Comparison of ENCODE assay signal across 22 cellular contexts in genomic region chr7:138207555-138207971, GRCh38.
"Had no signal": no experiment of that assay in that cellular context is flagged by ENCODE, and none has a peak within 500 bp of the region (broad histone marks: within the 10 kb centered on the region; RNA-seq: fewer than 3 reads in every experiment).

No MANE protein-coding gene starts in this region.

- H3K4me3 Mint-ChIP-seq: activated naive CD8-positive, alpha-beta T cell treated with anti-CD3 and anti-CD28 coated beads for 36 hours; natural killer cell treated with Interleukin-12 subunit alpha and Interleukin-12 subunit beta and Interleukin-15 and Interleukin-18, amount 100 ng/mL, for 72 hours; type B pancreatic cell had no signal

- H3K4me1 Mint-ChIP-seq: activated naive CD8-positive, alpha-beta T cell treated with anti-CD3 and anti-CD28 coated beads for 36 hours had no signal

- ATAC-seq: heart left ventricle; left lung; natural killer cell treated with Interleukin-12 subunit alpha and Interleukin-12 subunit beta and Interleukin-15 and Interleukin-18, amount 100 ng/mL, for 72 hours; pancreas; psoas muscle had no signal

- H3K4me3 ChIP-seq: dorsolateral prefrontal cortex, heart left ventricle, left lung, pancreas, psoas muscle, right atrium auricular region, thoracic aorta, vagina had no signal

- H3K27me3 ChIP-seq: heart left ventricle, left lung, pancreas, right atrium auricular region, vagina had no signal

- H3K36me3 Mint-ChIP-seq: activated naive CD8-positive, alpha-beta T cell treated with anti-CD3 and anti-CD28 coated beads for 36 hours; natural killer cell treated with Interleukin-12 subunit alpha and Interleukin-12 subunit beta and Interleukin-15 and Interleukin-18, amount 100 ng/mL, for 72 hours; type B pancreatic cell had no signal

- H3K9me3 Mint-ChIP-seq: activated naive CD8-positive, alpha-beta T cell treated with anti-CD3 and anti-CD28 coated beads for 36 hours; natural killer cell treated with Interleukin-12 subunit alpha and Interleukin-12 subunit beta and Interleukin-15 and Interleukin-18, amount 100 ng/mL, for 72 hours had no signal

- H3K27ac Mint-ChIP-seq: activated naive CD8-positive, alpha-beta T cell treated with anti-CD3 and anti-CD28 coated beads for 36 hours; natural killer cell treated with Interleukin-12 subunit alpha and Interleukin-12 subunit beta and Interleukin-15 and Interleukin-18, amount 100 ng/mL, for 72 hours; type B pancreatic cell had no signal

- H3K4me1 ChIP-seq: left lung, psoas muscle, right atrium auricular region, vagina had no signal

- H3K27me3 Mint-ChIP-seq: activated naive CD8-positive, alpha-beta T cell treated with anti-CD3 and anti-CD28 coated beads for 36 hours; type B pancreatic cell had no signal

- H3K27ac ChIP-seq: dorsolateral prefrontal cortex, heart left ventricle, left lung, pancreas, psoas muscle, right atrium auricular region, thoracic aorta, vagina, WERI-Rb-1 had no signal

- DNase-seq: activated CD4-positive, alpha-beta T cell treated with anti-CD3 and anti-CD28 coated beads for 1 hour; activated CD8-positive, alpha-beta memory T cell treated with anti-CD3 and anti-CD28 coated beads, Interleukin-2, amount 50 U/mL, for 48 hours; activated naive CD4-positive, alpha-beta T cell treated with Interleukin-2 at 50 U/mL for 16 hours; activated naive CD8-positive, alpha-beta T cell treated with anti-CD3 and anti-CD28 coated beads for 36 hours; activated T-cell treated with anti-CD3 and anti-CD28 coated beads, Interleukin-2, amount 50 U/mL, for 48 hours; central memory CD4-positive, alpha-beta T cell; dorsolateral prefrontal cortex; heart left ventricle; kidney glomerular epithelial cell; left lung; mammary epithelial cell; midbrain; pancreas; psoas muscle; stimulated activated CD4-positive, alpha-beta T cell treated with anti-CD3 and anti-CD28 coated beads, Interleukin-4, amount 100 ng/mL, for 24 hours; stimulated activated naive CD4-positive, alpha-beta T cell treated with Interleukin-2 at 50 U/mL for 16 hours; WERI-Rb-1 had no signal

- H3K36me3 ChIP-seq: heart left ventricle, left lung, pancreas, right atrium auricular region, thoracic aorta, vagina, WERI-Rb-1 had no signal

- H3K9me3 ChIP-seq: pancreas, psoas muscle, right atrium auricular region, thoracic aorta, vagina had no signal
